In the genomic region with DNA sequence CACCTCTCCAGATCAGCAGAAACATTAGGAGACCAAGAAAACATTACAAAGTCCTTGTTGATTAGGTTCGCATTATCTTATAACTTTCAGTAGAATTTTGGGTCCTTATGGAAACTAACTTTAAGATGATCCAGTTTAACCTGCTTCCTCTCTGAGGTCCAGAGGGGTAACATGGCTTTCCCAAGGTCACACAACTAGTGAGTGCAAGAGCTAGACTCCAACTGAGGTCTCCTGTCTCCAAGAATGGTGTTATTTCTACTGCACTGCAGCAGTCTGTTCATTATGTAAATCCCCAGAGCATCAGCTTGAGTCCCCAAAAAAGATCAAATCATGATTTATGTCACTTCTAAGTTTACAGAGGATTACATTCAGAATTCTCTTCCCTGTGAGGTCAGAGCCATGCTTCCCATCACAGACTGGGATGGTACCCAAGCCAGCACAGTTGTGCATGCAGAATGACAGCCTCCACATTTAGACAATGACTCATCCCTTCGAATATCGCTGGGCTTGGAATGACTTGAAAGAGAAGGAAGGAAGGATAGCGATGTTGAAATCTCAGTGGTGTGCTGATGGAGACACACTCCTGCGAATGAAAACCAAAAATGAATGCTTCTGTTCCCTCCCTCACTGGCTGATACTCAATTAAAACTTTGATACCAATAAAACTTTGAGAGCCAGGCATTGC, we compare ENCODE assay signal across 10 cellular contexts.
DNase-seq lines count a peak whose midpoint lies in the region; ATAC-seq and TF ChIP-seq lines count a peak whose summit lies in the region.
"Had no signal": no experiment of that assay in that cellular context is flagged by ENCODE, and none has a peak within 500 bp of the region (broad histone marks: within the 10 kb centered on the region; RNA-seq: fewer than 3 reads in every experiment).

No MANE protein-coding gene starts in this region.

- peaks cover 6% of the 10 kb centered on the region for H3K27me3 Mint-ChIP-seq in activated CD4-positive, alpha-beta T cell treated with anti-CD3 and anti-CD28 coated beads, Interleukin-2, amount 10 ng/mL, durations not matched to agents 24 days and 14 days
- H3K27me3 Mint-ChIP-seq in T-cell, result peaks cover 10 to 12% of the 10 kb centered on the region in 2 donors

- no peaks in the 10 kb centered on the region for H3K36me3 Mint-ChIP-seq in activated CD4-positive, alpha-beta T cell treated with anti-CD3 and anti-CD28 coated beads, Interleukin-2, amount 10 ng/mL, durations not matched to agents 24 days and 14 days (ENCODE audit: low read depth)
- no peaks in the 10 kb centered on the region for H3K36me3 Mint-ChIP-seq in T-cell

- H3K4me3 ChIP-seq in brain microvascular endothelial cell (ENCODE audit: low read depth, low read length), result no peak overlapping the region

- H3K4me3 Mint-ChIP-seq in activated CD4-positive, alpha-beta T cell treated with anti-CD3 and anti-CD28 coated beads, Interleukin-2, amount 10 ng/mL, durations not matched to agents 24 days and 14 days, result no peak overlapping the region
- no peak overlapping the region for H3K4me3 Mint-ChIP-seq in T-cell

- TF ChIP-seq CTCF in brain microvascular endothelial cell (IDR thresholded peaks at IDR 0.05; ENCODE audit: low read depth, low read length, missing control alignments), result no peak

- no peaks in the 10 kb centered on the region for H3K36me3 ChIP-seq in brain microvascular endothelial cell (replicated peaks)
- H3K36me3 ChIP-seq: neutrophil had no signal

- CTCF ChIA-PET in T-cell (lab: Charles Lee), result no interaction called here

- POLR2A ChIA-PET in T-cell (lab: Charles Lee), result no interaction called here

- peak; percentile 67 for DNase-seq in AG08396 (ENCODE audit: low spot score)
- DNase-seq in HT1080 (ENCODE audit: low read depth), result peak; percentile 89
- peak; percentile 81 for DNase-seq in brain microvascular endothelial cell
- DNase-seq in kidney tubule cell (ENCODE audit: low spot score), result peak; percentile 53
- DNase-seq in activated CD4-positive, alpha-beta T cell treated with anti-CD3 and anti-CD28 coated beads, Interleukin-2, amount 10 ng/mL, durations not matched to agents 24 days and 14 days, result no peak
- no peak for DNase-seq in T-cell
- DNase-seq: activated CD4-positive, alpha-beta T cell treated with anti-CD3 and anti-CD28 coated beads for 48 hours had no signal

- intact Hi-C loops in activated CD4-positive, alpha-beta T cell treated with anti-CD3 and anti-CD28 coated beads, Interleukin-2, amount 10 ng/mL, durations not matched to agents 24 days and 14 days (cut with micrococcal nuclease), result no loop called here

- H3K27me3 ChIP-seq in brain microvascular endothelial cell (replicated peaks), result no peaks in the 10 kb centered on the region
- H3K27me3 ChIP-seq: neutrophil had no signal

- peaks cover 2% of the 10 kb centered on the region for H3K9me3 Mint-ChIP-seq in activated CD4-positive, alpha-beta T cell treated with anti-CD3 and anti-CD28 coated beads, Interleukin-2, amount 10 ng/mL, durations not matched to agents 24 days and 14 days
- peaks cover 8 to 19% (median 12%) of the 10 kb centered on the region in 3 donors for H3K9me3 Mint-ChIP-seq in T-cell

- H3K27ac Mint-ChIP-seq in activated CD4-positive, alpha-beta T cell treated with anti-CD3 and anti-CD28 coated beads, Interleukin-2, amount 10 ng/mL, durations not matched to agents 24 days and 14 days, result no peak overlapping the region
- H3K27ac Mint-ChIP-seq in T-cell, result no peak overlapping the region

- no peaks in the 10 kb centered on the region for H3K4me1 Mint-ChIP-seq in activated CD4-positive, alpha-beta T cell treated with anti-CD3 and anti-CD28 coated beads, Interleukin-2, amount 10 ng/mL, durations not matched to agents 24 days and 14 days
- no peaks in the 10 kb centered on the region for H3K4me1 Mint-ChIP-seq in T-cell

- ATAC-seq in GM19467 (IDR thresholded peaks at IDR 0.05; ENCODE audit: unreplicated experiment) (no peak), T-cell (replicated peaks in 1 of 4) (no peak), HG03469 (IDR thresholded peaks at IDR 0.05; ENCODE audit: unreplicated experiment) (no peak)

- no peak overlapping the region for H3K27ac ChIP-seq in brain microvascular endothelial cell
- H3K27ac ChIP-seq: neutrophil had no signal

- in situ Hi-C loops in brain microvascular endothelial cell (cut with HindIII; ENCODE audit: low pct_ligation_motif_present, low sequenced_read_pairs), result no loop called here

Comparison
In these comparisons a context has a peak if more than half of its experiments do, and no peak if none do; other contexts are left out.
1. DNase-seq: peak in AG08396 (single experiment), HT1080 (single experiment), brain microvascular endothelial cell (single experiment) and kidney tubule cell (single experiment); none in activated CD4-positive, alpha-beta T cell treated with anti-CD3 and anti-CD28 coated beads, Interleukin-2, amount 10 ng/mL, durations not matched to agents 24 days and 14 days (single experiment) and T-cell (0 of 34).